In the genomic region with DNA sequence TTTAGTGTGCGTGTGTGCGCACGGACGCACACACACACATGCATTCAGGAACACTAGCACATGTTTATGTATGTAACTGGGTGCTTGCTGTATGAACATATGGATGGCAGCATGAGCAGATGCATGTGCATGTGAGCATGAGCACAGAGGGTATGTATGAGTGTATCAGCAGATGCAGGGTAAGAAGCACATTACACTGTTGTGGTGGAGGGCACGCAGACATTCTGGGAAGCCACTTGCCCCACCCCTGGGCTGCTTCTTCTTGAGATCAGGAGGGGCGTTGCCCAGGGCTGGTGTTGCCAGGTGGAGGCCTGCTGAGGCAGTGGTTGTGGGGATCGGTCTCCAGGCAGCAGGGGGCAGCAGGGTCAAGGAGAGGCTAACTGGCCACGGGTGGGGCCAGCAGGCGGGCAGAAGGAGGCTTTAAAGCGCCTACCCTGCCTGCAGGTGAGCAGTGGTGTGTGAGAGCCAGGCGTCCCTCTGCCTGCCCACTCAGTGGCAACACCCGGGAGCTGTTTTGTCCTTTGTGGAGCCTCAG, we compare ENCODE assay signal across 8 cellular contexts. TPM values are rescaled to one million over a fixed set of nuclear protein-coding genes. Genes with fewer than 3 reads are reported as not detected.
DNase-seq lines count a peak whose midpoint lies in the region; ATAC-seq, FAIRE-seq and TF ChIP-seq lines count a peak whose summit lies in the region.

No MANE protein-coding gene starts in this region.

- H3K36me3 ChIP-seq in keratinocyte (ENCODE audit: control insufficient read depth in 2 of 2, extremely low read depth in 1 of 2, insufficient read depth in 2 of 2, low read length in 2 of 2): peaks cover 8% of the 10 kb centered on the region in 2 experiments

- H3K27ac ChIP-seq in RWPE1 (peak overlapping the region; percentile 98), keratinocyte (ENCODE audit: control insufficient read depth, insufficient read depth, low read length) (peak overlapping the region; percentile 80)

- FAIRE-seq in keratinocyte (lab: Jason Lieb, UNC): peak; percentile 49
- no peak for FAIRE-seq in HTR-8/SVneo (lab: Jason Lieb, UNC)

- CTCF ChIA-PET in RWPE1 (lab: Yijun Ruan, JAX): interaction anchor here (0.5 to 2.4 kb wide), 6 partner anchors 8 to 143 kb away, joined by 3 to 26 read pairs (median 3); no protein-coding TSS in a partner anchor

- dilution Hi-C loops in keratinocyte (cut with MboI; ENCODE audit: extremely low pct_ligation_motif_present, low sequenced_read_pairs): loop anchor here (25.0 kb wide), 1 partner anchor 143 kb away; no protein-coding TSS in a partner anchor

- H3K4me3 ChIP-seq in keratinocyte (ENCODE audit: control insufficient read depth in 2 of 3, extremely low read depth in 1 of 3, insufficient read depth in 2 of 3, low read depth in 1 of 3, low read length in 3 of 3): peak overlapping the region; percentile 52 to 60 (median 54)

- H3K9me3 ChIP-seq in keratinocyte (ENCODE audit: control insufficient read depth, low read depth, low read length): no peaks in the 10 kb centered on the region

- H3K27me3 ChIP-seq in keratinocyte (ENCODE audit: control insufficient read depth, extremely low read depth, insufficient read depth, low read length): no peaks in the 10 kb centered on the region

- TF ChIP-seq CTCF in RWPE1 (conservative IDR thresholded peaks at IDR 0.05; ENCODE audit: low read depth) (no peak; the same call in 1 of the 2 replicates), keratinocyte (optimal IDR thresholded peaks at IDR 0.05 in 1 of 3, IDR thresholded peaks at IDR 0.05 in 1 of 3, conservative IDR thresholded peaks at IDR 0.05 in 1 of 3; ENCODE audit: extremely low read depth in 1 of 3, insufficient read depth in 2 of 3, low read length in 3 of 3) (peak; percentile 42 to 96 (median 55))

- H3K4me1 ChIP-seq in keratinocyte (ENCODE audit: control insufficient read depth, extremely low read depth, insufficient read depth, low read length): peaks cover 58% of the 10 kb centered on the region

- H3K9ac ChIP-seq in keratinocyte (ENCODE audit: control insufficient read depth, extremely low read depth, insufficient read depth, low read length): peak overlapping the region; percentile 60

- no peak for ATAC-seq in GM18519 (IDR thresholded peaks at IDR 0.05; ENCODE audit: low FRiP score, unreplicated experiment)
- no peak for ATAC-seq in GM19023 (IDR thresholded peaks at IDR 0.05; ENCODE audit: unreplicated experiment)

- peak overlapping the region; percentile 92 for H3K4me2 ChIP-seq in keratinocyte (ENCODE audit: control insufficient read depth, extremely low read depth, insufficient read depth, low read depth, low read length)

- peak; percentile 85 for DNase-seq in COLO668 (lab: John Stamatoyannopoulos, UW; ENCODE audit: unreplicated experiment)
- peak; percentile 77 for DNase-seq in HPDE6-E6E7 (ENCODE audit: extremely low spot score)
- DNase-seq in RWPE1 (ENCODE audit: low spot score): peak; percentile 75
- peak; percentile 86 for DNase-seq in keratinocyte (ENCODE audit: low read depth, low spot score)
- DNase-seq in HTR-8/SVneo (ENCODE audit: insufficient read length, low spot score): no peak
- no peak for DNase-seq in activated gamma-delta T cell (lab: John Stamatoyannopoulos, UW)

- H3K79me2 ChIP-seq in keratinocyte (ENCODE audit: control insufficient read depth, insufficient read depth, low read length): peaks cover 2% of the 10 kb centered on the region

- H3K9me1 ChIP-seq in keratinocyte (ENCODE audit: control insufficient read depth, extremely low read depth, insufficient read depth, low read length): no peaks in the 10 kb centered on the region

- POLR2A ChIA-PET in RWPE1 (lab: Yijun Ruan, JAX; ENCODE audit: low non-redundant PET): no interaction called here

- H2AFZ ChIP-seq in keratinocyte (ENCODE audit: control insufficient read depth, low read length): peak overlapping the region; percentile 45

- H4K20me1 ChIP-seq in keratinocyte (ENCODE audit: control insufficient read depth, extremely low read depth, insufficient read depth, low read length): no peaks in the 10 kb centered on the region

RNA-seq across cellular contexts. Expression of gene P3R3URF, which starts 3.9 kb away (rescaled TPM):
- not detected in 3 replicates for polyA plus RNA-seq in keratinocyte
- not detected for polyA plus RNA-seq in keratinocyte (2011; ENCODE audit: low read depth)
- polyA plus RNA-seq in keratinocyte (2011; cell fraction: cytosol; rRNA removed): not detected in 2 replicates
- polyA plus RNA-seq in keratinocyte (2011; cell fraction: nucleus; rRNA removed): not detected in 2 replicates
- not detected in 2 replicates for polyA plus RNA-seq in keratinocyte (2012; ENCODE audit: low replicate concordance)
- polyA minus RNA-seq in keratinocyte: not detected in 3 replicates
- polyA minus RNA-seq in keratinocyte (2011; cell fraction: cytosol; rRNA and poly(A)+ RNA removed): not detected
- not detected in 2 replicates for polyA minus RNA-seq in keratinocyte (2011; cell fraction: nucleus; rRNA and poly(A)+ RNA removed)

RNA-seq across cellular contexts. Expression of gene TSPAN1, which starts 5.3 kb away (rescaled TPM):
- 312 to 376 TPM (median 362 TPM) in 3 replicates for polyA plus RNA-seq in keratinocyte
- polyA plus RNA-seq in keratinocyte (2011; ENCODE audit: low read depth): 86.1 TPM
- polyA plus RNA-seq in keratinocyte (2011; cell fraction: cytosol; rRNA removed): 402 and 490 TPM in 2 replicates
- 869 and 873 TPM in 2 replicates for polyA plus RNA-seq in keratinocyte (2011; cell fraction: nucleus; rRNA removed)
- polyA plus RNA-seq in keratinocyte (2012; ENCODE audit: low replicate concordance): 85.3 and 177 TPM in 2 replicates
- polyA minus RNA-seq in keratinocyte: 327 to 474 TPM (median 467 TPM) in 3 replicates
- polyA minus RNA-seq in keratinocyte (2011; cell fraction: cytosol; rRNA and poly(A)+ RNA removed): 249 TPM
- polyA minus RNA-seq in keratinocyte (2011; cell fraction: nucleus; rRNA and poly(A)+ RNA removed): 322 and 407 TPM in 2 replicates

RNA-seq across cellular contexts. Expression of gene POMGNT1, which starts 18.1 kb away (rescaled TPM):
- polyA plus RNA-seq in keratinocyte: 49.6 to 64.6 TPM (median 60.9 TPM) in 3 replicates
- polyA plus RNA-seq in keratinocyte (2011; ENCODE audit: low read depth): 12.7 TPM
- 35.6 and 44.8 TPM in 2 replicates for polyA plus RNA-seq in keratinocyte (2011; cell fraction: cytosol; rRNA removed)
- 66.8 and 76.4 TPM in 2 replicates for polyA plus RNA-seq in keratinocyte (2011; cell fraction: nucleus; rRNA removed)
- 40.0 and 71.7 TPM in 2 replicates for polyA plus RNA-seq in keratinocyte (2012; ENCODE audit: low replicate concordance)
- 48.6 to 94.7 TPM (median 54.7 TPM) in 3 replicates for polyA minus RNA-seq in keratinocyte
- polyA minus RNA-seq in keratinocyte (2011; cell fraction: cytosol; rRNA and poly(A)+ RNA removed): 47.2 TPM
- 34.8 and 41.8 TPM in 2 replicates for polyA minus RNA-seq in keratinocyte (2011; cell fraction: nucleus; rRNA and poly(A)+ RNA removed)

RNA-seq across cellular contexts. Expression of gene LURAP1, which starts 23.0 kb away (rescaled TPM):
- 3.5 to 4.5 TPM (median 4.1 TPM) in 3 replicates for polyA plus RNA-seq in keratinocyte
- 0.47 TPM for polyA plus RNA-seq in keratinocyte (2011; ENCODE audit: low read depth)
- polyA plus RNA-seq in keratinocyte (2011; cell fraction: cytosol; rRNA removed): 1.9 and 2.2 TPM in 2 replicates
- 5.3 and 7.1 TPM in 2 replicates for polyA plus RNA-seq in keratinocyte (2011; cell fraction: nucleus; rRNA removed)
- 0.93 and 2.1 TPM in 2 replicates for polyA plus RNA-seq in keratinocyte (2012; ENCODE audit: low replicate concordance)
- 2.4 to 3.4 TPM (median 3.4 TPM) in 3 replicates for polyA minus RNA-seq in keratinocyte
- 1.3 TPM for polyA minus RNA-seq in keratinocyte (2011; cell fraction: cytosol; rRNA and poly(A)+ RNA removed)
- 1.8 and 3.0 TPM in 2 replicates for polyA minus RNA-seq in keratinocyte (2011; cell fraction: nucleus; rRNA and poly(A)+ RNA removed)

RNA-seq across cellular contexts. Expression of gene PIK3R3, which starts 47.7 kb away (rescaled TPM):
- polyA plus RNA-seq in keratinocyte: 6.8 to 11.9 TPM (median 11.7 TPM) in 3 replicates
- 1.7 TPM for polyA plus RNA-seq in keratinocyte (2011; ENCODE audit: low read depth)
- 6.5 and 9.3 TPM in 2 replicates for polyA plus RNA-seq in keratinocyte (2011; cell fraction: cytosol; rRNA removed)
- 10.5 and 12.5 TPM in 2 replicates for polyA plus RNA-seq in keratinocyte (2011; cell fraction: nucleus; rRNA removed)
- 2.9 and 9.7 TPM in 2 replicates for polyA plus RNA-seq in keratinocyte (2012; ENCODE audit: low replicate concordance)
- 6.6 to 22.0 TPM (median 16.7 TPM) in 3 replicates for polyA minus RNA-seq in keratinocyte
- polyA minus RNA-seq in keratinocyte (2011; cell fraction: cytosol; rRNA and poly(A)+ RNA removed): 10.0 TPM
- polyA minus RNA-seq in keratinocyte (2011; cell fraction: nucleus; rRNA and poly(A)+ RNA removed): 11.1 and 21.7 TPM in 2 replicates

Comparison
In these comparisons a context has a peak if more than half of its experiments do, and no peak if none do; other contexts are left out.
1. DNase-seq: peak in COLO668 (single experiment), HPDE6-E6E7 (single experiment), RWPE1 (single experiment) and keratinocyte (single experiment); none in HTR-8/SVneo (single experiment) and activated gamma-delta T cell (single experiment).